In genomic region chr18:54423831-54424230, GRCh38 we compare ENCODE assay signal across 22 cellular contexts.
DNase-seq lines count a peak whose midpoint lies in the region; ATAC-seq and TF ChIP-seq lines count a peak whose summit lies in the region.
"Had no signal": no experiment of that assay in that cellular context is flagged by ENCODE, and none has a peak within 500 bp of the region (broad histone marks: within the 10 kb centered on the region; RNA-seq: fewer than 3 reads in every experiment).

No MANE protein-coding gene starts in this region.

- DNase-seq in GM23338 (ENCODE audit: low spot score) (no peak), upper lobe of right lung (no peak), SJCRH30 (no peak)
- DNase-seq in naive thymus-derived CD4-positive, alpha-beta T cell, result no peak
- no peak for DNase-seq in effector memory CD4-positive, alpha-beta T cell
- DNase-seq: ACHN; BE2C; C1 segment of cervical spinal cord; CD4-positive, CD25-positive, alpha-beta regulatory T cell; CD8-positive, alpha-beta memory T cell; COR-L47; DMS 273 treated with DMSO at 0.1 percent for 48 hours; DMS53; DND-41; EL; GM23248; H7; HFFc6; IMR-90 had no signal

- no peak for TF ChIP-seq CTCF in 22Rv1 (IDR thresholded peaks at IDR 0.05)
- no peak for TF ChIP-seq CTCF in GM23338 (conservative IDR thresholded peaks at IDR 0.05; ENCODE audit: low read depth in 2 of 2)
- no peak for TF ChIP-seq CTCF in upper lobe of right lung (IDR thresholded peaks at IDR 0.05)

- no peaks in the 10 kb centered on the region for H3K9me3 ChIP-seq in naive thymus-derived CD4-positive, alpha-beta T cell (ENCODE audit: control insufficient read depth in 2 of 3, low read length in 3 of 3)
- no peaks in the 10 kb centered on the region for H3K9me3 ChIP-seq in upper lobe of right lung
- no peaks in the 10 kb centered on the region for H3K9me3 ChIP-seq in SJCRH30 (replicated peaks)
- H3K9me3 ChIP-seq in effector memory CD4-positive, alpha-beta T cell (ENCODE audit: control insufficient read depth, low read length), result no peaks in the 10 kb centered on the region
- H3K9me3 ChIP-seq: BE2C had no signal

- H3K4me1 Mint-ChIP-seq in GM23338, result peaks cover 9% of the 10 kb centered on the region; the same call in 2 of the 3 replicates
- no peaks in the 10 kb centered on the region for H3K4me1 Mint-ChIP-seq in naive thymus-derived CD4-positive, alpha-beta T cell
- H3K4me1 Mint-ChIP-seq: CD4-positive, CD25-positive, alpha-beta regulatory T cell; CD8-positive, alpha-beta memory T cell had no signal

- H3K27me3 Mint-ChIP-seq in GM23338 (ENCODE audit: insufficient read depth, low read depth, poor library complexity), result peaks cover 3% of the 10 kb centered on the region
- peaks cover 10 to 31% (median 26%) of the 10 kb centered on the region in 5 donors for H3K27me3 Mint-ChIP-seq in naive thymus-derived CD4-positive, alpha-beta T cell

- 0 out of 2 replicates have a peak, but pooled peaks cover 3% of the 10 kb centered on the region for H3K9me2 ChIP-seq in GM23338 (ENCODE audit: insufficient read depth)

- H3K4me3 ChIP-seq in GM23338 (no peak overlapping the region), upper lobe of right lung (no peak overlapping the region), SJCRH30 (no peak overlapping the region)
- no peak overlapping the region for H3K4me3 ChIP-seq in naive thymus-derived CD4-positive, alpha-beta T cell (ENCODE audit: low read length)
- H3K4me3 ChIP-seq in effector memory CD4-positive, alpha-beta T cell (ENCODE audit: insufficient read depth, low read depth, low read length, poor library complexity, severe bottlenecking), result no peak overlapping the region
- H3K4me3 ChIP-seq: GM23248 had no signal

- H3K27me3 ChIP-seq in GM23338 (ENCODE audit: insufficient read depth) (no peaks in the 10 kb centered on the region), upper lobe of right lung (no peaks in the 10 kb centered on the region), SJCRH30 (no peaks in the 10 kb centered on the region)
- no peaks in the 10 kb centered on the region for H3K27me3 ChIP-seq in naive thymus-derived CD4-positive, alpha-beta T cell (ENCODE audit: control insufficient read depth in 2 of 2, insufficient read depth in 2 of 2, low read length in 2 of 2)
- H3K27me3 ChIP-seq in effector memory CD4-positive, alpha-beta T cell (replicated peaks; ENCODE audit: control insufficient read depth, insufficient read depth, low read length, poor library complexity, severe bottlenecking), result no peaks in the 10 kb centered on the region
- H3K27me3 ChIP-seq: BE2C had no signal

- peak overlapping the region; percentile 1; the same call in 1 of the 2 replicates for H2AFZ ChIP-seq in GM23338
- H2AFZ ChIP-seq: GM23248 had no signal

- H3K4me2 ChIP-seq in GM23338, result no peak overlapping the region

- H3K79me2 ChIP-seq in GM23338 (replicated peaks; ENCODE audit: insufficient read depth), result no peaks in the 10 kb centered on the region

- H3F3A ChIP-seq in GM23338 (replicated peaks; ENCODE audit: low read depth), result no peaks in the 10 kb centered on the region

- H3K27ac ChIP-seq in 22Rv1 (peak overlapping the region; percentile 64), GM23338 (ENCODE audit: low read depth) (no peak overlapping the region), upper lobe of right lung (no peak overlapping the region), SJCRH30 (no peak overlapping the region)
- H3K27ac ChIP-seq in naive thymus-derived CD4-positive, alpha-beta T cell (ENCODE audit: low read depth, low read length), result no peak overlapping the region
- no peak overlapping the region for H3K27ac ChIP-seq in effector memory CD4-positive, alpha-beta T cell (ENCODE audit: insufficient read depth, low read length, poor library complexity, severe bottlenecking)
- H3K27ac ChIP-seq: GM23248, HL-60 had no signal

- H3K9me3 Mint-ChIP-seq in GM23338, result no peaks in the 10 kb centered on the region
- H3K9me3 Mint-ChIP-seq in naive thymus-derived CD4-positive, alpha-beta T cell, result no peaks in the 10 kb centered on the region
- H3K9me3 Mint-ChIP-seq: CD4-positive, CD25-positive, alpha-beta regulatory T cell; CD8-positive, alpha-beta memory T cell; HFFc6 had no signal

- H3K27ac Mint-ChIP-seq in GM23338, result no peak overlapping the region
- no peak overlapping the region for H3K27ac Mint-ChIP-seq in naive thymus-derived CD4-positive, alpha-beta T cell
- H3K27ac Mint-ChIP-seq: CD4-positive, CD25-positive, alpha-beta regulatory T cell; CD8-positive, alpha-beta memory T cell; HFFc6 had no signal

- CTCF ChIA-PET in naive thymus-derived CD4-positive, alpha-beta T cell (lab: Charles Lee), result no interaction called here

- no peak overlapping the region for H3K4me3 Mint-ChIP-seq in GM23338
- H3K4me3 Mint-ChIP-seq in naive thymus-derived CD4-positive, alpha-beta T cell, result no peak overlapping the region
- H3K4me3 Mint-ChIP-seq: CD4-positive, CD25-positive, alpha-beta regulatory T cell; CD8-positive, alpha-beta memory T cell; HFFc6 had no signal

- H3K36me3 ChIP-seq in GM23338 (ENCODE audit: insufficient read depth), result no peaks in the 10 kb centered on the region
- no peaks in the 10 kb centered on the region for H3K36me3 ChIP-seq in naive thymus-derived CD4-positive, alpha-beta T cell (ENCODE audit: control insufficient read depth in 2 of 3, insufficient read depth in 3 of 3, low read length in 3 of 3)
- H3K36me3 ChIP-seq in upper lobe of right lung, result no peaks in the 10 kb centered on the region
- no peaks in the 10 kb centered on the region for H3K36me3 ChIP-seq in SJCRH30
- H3K36me3 ChIP-seq in effector memory CD4-positive, alpha-beta T cell (ENCODE audit: control insufficient read depth, insufficient read depth, low read length), result no peaks in the 10 kb centered on the region
- H3K36me3 ChIP-seq: BE2C had no signal

- ATAC-seq in GM23338, result no peak
- ATAC-seq in naive thymus-derived CD4-positive, alpha-beta T cell, result peak; percentile 22
- peak; percentile 26 for ATAC-seq in upper lobe of right lung
- ATAC-seq: HCT116 had no signal

- POLR2A ChIA-PET in naive thymus-derived CD4-positive, alpha-beta T cell (lab: Charles Lee), result no interaction called here

- intact Hi-C loops in naive thymus-derived CD4-positive, alpha-beta T cell (cut with micrococcal nuclease), result no loop called here
- intact Hi-C loops in upper lobe of right lung (cut with DNase I), result no loop called here

- no peaks in the 10 kb centered on the region for H3K4me1 ChIP-seq in GM23338 (ENCODE audit: insufficient read depth)
- no peaks in the 10 kb centered on the region for H3K4me1 ChIP-seq in naive thymus-derived CD4-positive, alpha-beta T cell (ENCODE audit: control insufficient read depth in 2 of 2, insufficient read depth in 2 of 2, low read length in 2 of 2)
- H3K4me1 ChIP-seq in upper lobe of right lung, result no peaks in the 10 kb centered on the region
- H3K4me1 ChIP-seq in SJCRH30, result no peaks in the 10 kb centered on the region
- H3K4me1 ChIP-seq in effector memory CD4-positive, alpha-beta T cell (ENCODE audit: control insufficient read depth, insufficient read depth, low read length, poor library complexity, severe bottlenecking), result no peaks in the 10 kb centered on the region
- H3K4me1 ChIP-seq: BE2C had no signal

- no peaks in the 10 kb centered on the region for H4K20me1 ChIP-seq in GM23338 (replicated peaks; ENCODE audit: insufficient read depth)

- no peaks in the 10 kb centered on the region for H3K36me3 Mint-ChIP-seq in GM23338 (ENCODE audit: low read depth)
- no peaks in the 10 kb centered on the region for H3K36me3 Mint-ChIP-seq in naive thymus-derived CD4-positive, alpha-beta T cell
- H3K36me3 Mint-ChIP-seq: CD4-positive, CD25-positive, alpha-beta regulatory T cell; CD8-positive, alpha-beta memory T cell had no signal
